ENCODE assay signal across 8 cellular contexts in the genomic region with DNA sequence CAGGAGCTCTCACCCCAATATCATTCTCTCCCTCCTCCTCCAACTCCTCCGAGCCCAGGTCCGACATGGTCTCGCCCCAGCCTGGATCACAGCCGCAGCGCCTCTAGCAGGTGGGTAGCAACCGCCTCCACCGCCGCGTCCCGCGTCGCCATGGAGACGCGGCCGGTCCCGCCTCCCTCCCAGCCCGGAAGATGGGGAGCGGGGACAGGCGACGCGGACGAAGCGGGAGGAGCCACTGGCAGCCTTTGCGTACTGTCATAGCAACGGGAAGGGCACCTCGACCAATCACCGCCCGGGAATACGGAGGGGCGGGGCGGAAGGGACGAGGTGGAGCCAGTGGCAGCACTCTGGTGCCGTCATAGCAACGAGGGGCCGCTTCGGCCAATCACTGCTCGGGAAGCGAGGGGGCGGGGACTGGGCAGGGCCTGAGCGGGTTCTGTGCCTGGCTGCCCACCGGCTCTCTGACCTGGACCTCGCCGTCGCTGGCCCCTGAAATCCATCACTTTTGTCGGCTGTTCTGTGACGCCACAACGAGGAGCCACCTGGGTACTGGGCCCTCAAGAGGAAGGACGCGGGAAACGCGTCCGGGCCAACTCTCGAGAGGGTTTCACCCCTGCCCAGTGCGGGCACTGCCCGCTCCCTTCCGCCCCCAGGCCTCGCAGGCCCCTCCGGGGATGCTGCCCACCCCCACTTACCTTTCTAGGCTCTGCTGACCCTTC. TPM values are rescaled to one million over a fixed set of nuclear protein-coding genes. Genes with fewer than 3 reads are reported as not detected.
DNase-seq lines count a peak whose midpoint lies in the region; ATAC-seq and TF ChIP-seq lines count a peak whose summit lies in the region.

Gene RSPH1, minus strand, starts transcription at position 105 of the 719 bp plus-strand sequence. Its CDS starts 38 bp downstream, at position 67.

- no peaks in the 10 kb centered on the region for H3K9me3 Mint-ChIP-seq in progenitor cell of endocrine pancreas (ENCODE audit: low read depth)

- H3K27ac Mint-ChIP-seq in T-helper 17 cell = peak within 1 kb of the TSS; percentile 93
- peak within 1 kb of the TSS; percentile 92 for H3K27ac Mint-ChIP-seq in progenitor cell of endocrine pancreas

- H3K4me1 Mint-ChIP-seq in T-helper 17 cell = peaks cover 9% of the 10 kb centered on the region
- peaks cover 20% of the 10 kb centered on the region for H3K4me1 Mint-ChIP-seq in progenitor cell of endocrine pancreas (ENCODE audit: low read depth)

- no peaks in the 10 kb centered on the region for H3K36me3 Mint-ChIP-seq in T-helper 17 cell (ENCODE audit: low read depth)
- H3K36me3 Mint-ChIP-seq in progenitor cell of endocrine pancreas (ENCODE audit: insufficient read depth) = no peaks in the 10 kb centered on the region

- H3K27me3 Mint-ChIP-seq in T-helper 17 cell (peaks cover 16% of the 10 kb centered on the region), progenitor cell of endocrine pancreas (no peaks in the 10 kb centered on the region)

- no peak for TF ChIP-seq CTCF in progenitor cell of endocrine pancreas (IDR thresholded peaks at IDR 0.05; ENCODE audit: unreplicated experiment)

- ATAC-seq in GM18499 (IDR thresholded peaks at IDR 0.05; ENCODE audit: insufficient read depth, unreplicated experiment) = peak; percentile 94
- ATAC-seq in HG02938 (IDR thresholded peaks at IDR 0.05; ENCODE audit: unreplicated experiment) = peak; percentile 95
- ATAC-seq in T-helper 17 cell = peak; percentile 97
- ATAC-seq in left ventricle myocardium superior = peak; percentile 100

- H3K4me3 Mint-ChIP-seq in T-helper 17 cell (peak within 1 kb of the TSS; percentile 97), progenitor cell of endocrine pancreas (ENCODE audit: low read depth) (peak within 1 kb of the TSS; percentile 78)

- H3K9me3 ChIP-seq in T-helper 17 cell (ENCODE audit: control insufficient read depth, low read length, poor library complexity, severe bottlenecking) = no peaks in the 10 kb centered on the region

- DNase-seq in NCI-H1694 treated with DMSO at 0.1 percent for 48 hours (lab: John Stamatoyannopoulos, UW) (peak; percentile 95), T-helper 17 cell (peak; percentile 98 to 99 (median 98)), anterior cingulate cortex (lab: John Stamatoyannopoulos, UW) (peak; percentile 96 to 100 (median 100)), left ventricle myocardium superior (peak; percentile 100), progenitor cell of endocrine pancreas (ENCODE audit: low spot score, unreplicated experiment) (peak; percentile 100), ureter (ENCODE audit: low spot score) (peak; percentile 100)

- intact Hi-C loops in left ventricle myocardium superior (cut with micrococcal nuclease) = no loop called here

RNA-seq across cellular contexts. Expression of gene RSPH1, which starts in this region (rescaled TPM):
- total RNA-seq in T-helper 17 cell (under 1 TPM in 1 of 2 donors, not detected in 1; 0.47 TPM), left ventricle myocardium superior (not detected), progenitor cell of endocrine pancreas (4.4 and 7.1 TPM in 2 replicates), ureter (7.8 TPM)

Comparison
In these comparisons a context has a peak if more than half of its experiments do, and no peak if none do; other contexts are left out.
1. Peak in every context shown above with its lines: DNase-seq and ATAC-seq.
2. Peak in DNase-seq and ATAC-seq in T-helper 17 cell; RNA of the gene not detected or under 1 TPM.
3. Peak in DNase-seq and ATAC-seq in left ventricle myocardium superior; RNA of the gene not detected or under 1 TPM.